In the genomic region with DNA sequence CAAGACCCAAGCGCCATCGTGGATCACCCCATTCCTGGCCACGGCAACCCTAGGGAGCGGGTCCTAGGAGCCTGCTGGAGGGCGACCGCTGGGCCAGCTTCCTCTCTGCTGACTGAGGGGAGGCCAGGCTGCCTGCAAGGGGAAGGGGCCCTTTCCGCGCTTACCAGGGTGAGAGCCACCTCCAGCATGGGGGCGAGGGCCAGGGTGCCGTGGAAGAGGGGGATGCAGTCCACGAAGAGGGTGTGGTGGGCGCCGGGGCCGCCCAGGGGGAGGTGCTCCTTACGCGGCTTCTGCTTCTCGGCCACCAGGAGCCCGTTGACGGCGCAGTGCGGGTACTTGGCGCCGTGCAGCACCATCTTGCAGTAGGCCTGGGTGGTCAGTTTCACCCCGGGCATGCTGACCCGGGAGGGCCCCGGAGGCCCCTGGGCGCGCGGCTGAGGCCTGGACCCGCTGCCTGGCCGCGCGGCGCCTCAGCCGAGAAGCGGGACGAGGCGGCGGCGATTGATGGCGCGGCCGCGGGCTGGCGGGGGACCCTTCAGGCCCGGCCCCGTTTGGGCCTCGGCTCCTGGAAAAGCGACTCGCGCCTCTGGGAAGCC, we compare ENCODE assay signal across 3 cellular contexts.
A peak's percentile ranks its signal among the peaks of the same experiment; 100 is the strongest.
TF ChIP-seq lines count a peak whose summit lies in the region.

No MANE protein-coding gene starts in this region.

TF ChIP-seq in A549, 52 proteins besides CTCF, POLR2A, EP300 and RAD21:
- TF ChIP-seq HOXA7 (CRISPR knock-in tag; IDR thresholded peaks at IDR 0.05) (no peak), RNF2 (IDR thresholded peaks at IDR 0.05; ENCODE audit: borderline replicate concordance, low read depth) (no peak), SREBF2 (IDR thresholded peaks at IDR 0.05) (no peak), ZC3H11A (IDR thresholded peaks at IDR 0.05) (no peak), NFE2L2 (conservative IDR thresholded peaks at IDR 0.05; ENCODE audit: low read length) (no peak), KDM5A (IDR thresholded peaks at IDR 0.05) (peak; percentile 16; the same call in 1 of the 2 replicates), MAFK (IDR thresholded peaks at IDR 0.05; ENCODE audit: partially characterized antibody) (no peak)
- TF ChIP-seq, protein P1, sequence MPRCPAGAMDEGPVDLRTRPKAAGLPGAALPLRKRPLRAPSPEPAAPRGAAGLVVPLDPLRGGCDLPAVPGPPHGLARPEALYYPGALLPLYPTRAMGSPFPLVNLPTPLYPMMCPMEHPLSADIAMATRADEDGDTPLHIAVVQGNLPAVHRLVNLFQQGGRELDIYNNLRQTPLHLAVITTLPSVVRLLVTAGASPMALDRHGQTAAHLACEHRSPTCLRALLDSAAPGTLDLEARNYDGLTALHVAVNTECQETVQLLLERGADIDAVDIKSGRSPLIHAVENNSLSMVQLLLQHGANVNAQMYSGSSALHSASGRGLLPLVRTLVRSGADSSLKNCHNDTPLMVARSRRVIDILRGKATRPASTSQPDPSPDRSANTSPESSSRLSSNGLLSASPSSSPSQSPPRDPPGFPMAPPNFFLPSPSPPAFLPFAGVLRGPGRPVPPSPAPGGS (IDR thresholded peaks at IDR 0.05), result peak; percentile 87; the same call in 1 of the 3 replicates

TF ChIP-seq in SK-N-SH, 30 proteins besides CTCF, POLR2A, EP300 and RAD21:
- TF ChIP-seq, protein P2, sequence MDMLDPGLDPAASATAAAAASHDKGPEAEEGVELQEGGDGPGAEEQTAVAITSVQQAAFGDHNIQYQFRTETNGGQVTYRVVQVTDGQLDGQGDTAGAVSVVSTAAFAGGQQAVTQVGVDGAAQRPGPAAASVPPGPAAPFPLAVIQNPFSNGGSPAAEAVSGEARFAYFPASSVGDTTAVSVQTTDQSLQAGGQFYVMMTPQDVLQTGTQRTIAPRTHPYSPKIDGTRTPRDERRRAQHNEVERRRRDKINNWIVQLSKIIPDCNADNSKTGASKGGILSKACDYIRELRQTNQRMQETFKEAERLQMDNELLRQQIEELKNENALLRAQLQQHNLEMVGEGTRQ (IDR thresholded peaks at IDR 0.05; ENCODE audit: borderline replicate concordance, low read depth, low read length), result no peak
- TF ChIP-seq, protein P3, sequence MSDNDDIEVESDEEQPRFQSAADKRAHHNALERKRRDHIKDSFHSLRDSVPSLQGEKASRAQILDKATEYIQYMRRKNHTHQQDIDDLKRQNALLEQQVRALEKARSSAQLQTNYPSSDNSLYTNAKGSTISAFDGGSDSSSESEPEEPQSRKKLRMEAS (IDR thresholded peaks at IDR 0.05; ENCODE audit: low read depth), result no peak
- TF ChIP-seq CHD2 (IDR thresholded peaks at IDR 0.05; ENCODE audit: low read length, partially characterized antibody) (no peak), RCOR1 (IDR thresholded peaks at IDR 0.05; ENCODE audit: low read length) (no peak), TEAD4 (IDR thresholded peaks at IDR 0.05; ENCODE audit: borderline replicate concordance, insufficient read depth) (no peak), FOSL2 (IDR thresholded peaks at IDR 0.05; ENCODE audit: borderline replicate concordance, low read depth) (no peak), ELF1 (IDR thresholded peaks at IDR 0.05) (no peak), SMC3 (IDR thresholded peaks at IDR 0.05; ENCODE audit: low read depth, low read length) (no peak), FOXJ3 (CRISPR knock-in tag; IDR thresholded peaks at IDR 0.05) (no peak), JUND (IDR thresholded peaks at IDR 0.05) (no peak), SIN3A (IDR thresholded peaks at IDR 0.05; ENCODE audit: borderline replicate concordance, low read depth, low read length) (no peak), GABPA (IDR thresholded peaks at IDR 0.05; ENCODE audit: low read depth) (no peak), TAF1 (IDR thresholded peaks at IDR 0.05; ENCODE audit: borderline replicate concordance, low read depth, low read length) (no peak), EZH2phosphoT487 (IDR thresholded peaks at IDR 0.05; ENCODE audit: borderline replicate concordance, low read depth) (no peak), NRF1 (IDR thresholded peaks at IDR 0.05; ENCODE audit: low read depth, low read length) (no peak), GATA2 (CRISPR knock-in tag; IDR thresholded peaks at IDR 0.05) (no peak)
- TF ChIP-seq, protein P4, sequence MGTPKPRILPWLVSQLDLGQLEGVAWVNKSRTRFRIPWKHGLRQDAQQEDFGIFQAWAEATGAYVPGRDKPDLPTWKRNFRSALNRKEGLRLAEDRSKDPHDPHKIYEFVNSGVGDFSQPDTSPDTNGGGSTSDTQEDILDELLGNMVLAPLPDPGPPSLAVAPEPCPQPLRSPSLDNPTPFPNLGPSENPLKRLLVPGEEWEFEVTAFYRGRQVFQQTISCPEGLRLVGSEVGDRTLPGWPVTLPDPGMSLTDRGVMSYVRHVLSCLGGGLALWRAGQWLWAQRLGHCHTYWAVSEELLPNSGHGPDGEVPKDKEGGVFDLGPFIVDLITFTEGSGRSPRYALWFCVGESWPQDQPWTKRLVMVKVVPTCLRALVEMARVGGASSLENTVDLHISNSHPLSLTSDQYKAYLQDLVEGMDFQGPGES (IDR thresholded peaks at IDR 0.05; ENCODE audit: low read depth, low read length), result no peak

TF ChIP-seq in HepG2, 621 proteins besides CTCF, POLR2A, EP300 and RAD21 (continues in another document):
- no peak for TF ChIP-seq ZNF468 (CRISPR knock-in tag; IDR thresholded peaks at IDR 0.05)
- TF ChIP-seq, protein P1 (CRISPR knock-in tag; IDR thresholded peaks at IDR 0.05), result 0 out of 2 replicates have a peak, but pooled peaks have one; percentile 76
- TF ChIP-seq ZNF264 (CRISPR knock-in tag; IDR thresholded peaks at IDR 0.05), result no peak
- TF ChIP-seq, protein P5, sequence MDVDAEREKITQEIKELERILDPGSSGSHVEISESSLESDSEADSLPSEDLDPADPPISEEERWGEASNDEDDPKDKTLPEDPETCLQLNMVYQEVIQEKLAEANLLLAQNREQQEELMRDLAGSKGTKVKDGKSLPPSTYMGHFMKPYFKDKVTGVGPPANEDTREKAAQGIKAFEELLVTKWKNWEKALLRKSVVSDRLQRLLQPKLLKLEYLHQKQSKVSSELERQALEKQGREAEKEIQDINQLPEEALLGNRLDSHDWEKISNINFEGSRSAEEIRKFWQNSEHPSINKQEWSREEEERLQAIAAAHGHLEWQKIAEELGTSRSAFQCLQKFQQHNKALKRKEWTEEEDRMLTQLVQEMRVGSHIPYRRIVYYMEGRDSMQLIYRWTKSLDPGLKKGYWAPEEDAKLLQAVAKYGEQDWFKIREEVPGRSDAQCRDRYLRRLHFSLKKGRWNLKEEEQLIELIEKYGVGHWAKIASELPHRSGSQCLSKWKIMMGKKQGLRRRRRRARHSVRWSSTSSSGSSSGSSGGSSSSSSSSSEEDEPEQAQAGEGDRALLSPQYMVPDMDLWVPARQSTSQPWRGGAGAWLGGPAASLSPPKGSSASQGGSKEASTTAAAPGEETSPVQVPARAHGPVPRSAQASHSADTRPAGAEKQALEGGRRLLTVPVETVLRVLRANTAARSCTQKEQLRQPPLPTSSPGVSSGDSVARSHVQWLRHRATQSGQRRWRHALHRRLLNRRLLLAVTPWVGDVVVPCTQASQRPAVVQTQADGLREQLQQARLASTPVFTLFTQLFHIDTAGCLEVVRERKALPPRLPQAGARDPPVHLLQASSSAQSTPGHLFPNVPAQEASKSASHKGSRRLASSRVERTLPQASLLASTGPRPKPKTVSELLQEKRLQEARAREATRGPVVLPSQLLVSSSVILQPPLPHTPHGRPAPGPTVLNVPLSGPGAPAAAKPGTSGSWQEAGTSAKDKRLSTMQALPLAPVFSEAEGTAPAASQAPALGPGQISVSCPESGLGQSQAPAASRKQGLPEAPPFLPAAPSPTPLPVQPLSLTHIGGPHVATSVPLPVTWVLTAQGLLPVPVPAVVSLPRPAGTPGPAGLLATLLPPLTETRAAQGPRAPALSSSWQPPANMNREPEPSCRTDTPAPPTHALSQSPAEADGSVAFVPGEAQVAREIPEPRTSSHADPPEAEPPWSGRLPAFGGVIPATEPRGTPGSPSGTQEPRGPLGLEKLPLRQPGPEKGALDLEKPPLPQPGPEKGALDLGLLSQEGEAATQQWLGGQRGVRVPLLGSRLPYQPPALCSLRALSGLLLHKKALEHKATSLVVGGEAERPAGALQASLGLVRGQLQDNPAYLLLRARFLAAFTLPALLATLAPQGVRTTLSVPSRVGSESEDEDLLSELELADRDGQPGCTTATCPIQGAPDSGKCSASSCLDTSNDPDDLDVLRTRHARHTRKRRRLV (CRISPR knock-in tag; IDR thresholded peaks at IDR 0.05), result no peak
- TF ChIP-seq ISX (CRISPR knock-in tag; conservative IDR thresholded peaks at IDR 0.05), result no peak
- peak; percentile 2 for TF ChIP-seq XRCC5 (optimal IDR thresholded peaks at IDR 0.05; ENCODE audit: low read length)
- TF ChIP-seq STAT5B (CRISPR knock-in tag; IDR thresholded peaks at IDR 0.05), result no peak
- TF ChIP-seq ERF (CRISPR knock-in tag; IDR thresholded peaks at IDR 0.05), result no peak
- TF ChIP-seq RORA (CRISPR knock-in tag; IDR thresholded peaks at IDR 0.05), result no peak
- peak; percentile 32; the same call in 1 of the 2 replicates for TF ChIP-seq ZNF234 (CRISPR knock-in tag; conservative IDR thresholded peaks at IDR 0.05)
- peak; percentile 30 for TF ChIP-seq ARNT2 (CRISPR knock-in tag; IDR thresholded peaks at IDR 0.05; ENCODE audit: low read depth)
- no peak for TF ChIP-seq PCBP2 (optimal IDR thresholded peaks at IDR 0.05; ENCODE audit: low read depth, low read length, poor library complexity, severe bottlenecking)
- TF ChIP-seq, protein P6, sequence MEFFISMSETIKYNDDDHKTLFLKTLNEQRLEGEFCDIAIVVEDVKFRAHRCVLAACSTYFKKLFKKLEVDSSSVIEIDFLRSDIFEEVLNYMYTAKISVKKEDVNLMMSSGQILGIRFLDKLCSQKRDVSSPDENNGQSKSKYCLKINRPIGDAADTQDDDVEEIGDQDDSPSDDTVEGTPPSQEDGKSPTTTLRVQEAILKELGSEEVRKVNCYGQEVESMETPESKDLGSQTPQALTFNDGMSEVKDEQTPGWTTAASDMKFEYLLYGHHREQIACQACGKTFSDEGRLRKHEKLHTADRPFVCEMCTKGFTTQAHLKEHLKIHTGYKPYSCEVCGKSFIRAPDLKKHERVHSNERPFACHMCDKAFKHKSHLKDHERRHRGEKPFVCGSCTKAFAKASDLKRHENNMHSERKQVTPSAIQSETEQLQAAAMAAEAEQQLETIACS (CRISPR knock-in tag; IDR thresholded peaks at IDR 0.05), result no peak
- TF ChIP-seq, protein P7, sequence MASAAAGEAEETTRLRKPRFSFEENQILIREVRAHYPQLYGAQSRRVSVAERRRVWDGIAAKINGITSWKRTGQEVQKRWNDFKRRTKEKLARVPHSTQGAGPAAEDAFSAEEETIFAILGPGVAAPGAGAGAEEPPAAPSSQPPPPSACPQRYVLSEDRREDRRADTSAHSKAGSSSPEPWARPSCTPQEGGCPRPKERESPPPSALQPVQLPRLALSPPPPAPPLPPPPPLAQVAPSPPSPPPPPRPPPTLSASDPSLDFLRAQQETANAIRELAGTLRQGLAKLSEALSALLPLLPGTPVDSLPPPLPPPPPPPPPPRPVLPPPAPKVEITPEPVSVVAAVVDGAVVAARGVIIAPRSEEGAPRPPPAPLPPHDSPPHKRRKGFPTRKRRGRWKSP (CRISPR knock-in tag; IDR thresholded peaks at IDR 0.05), result 0 out of 2 replicates have a peak, but pooled peaks have one; percentile 4
- TF ChIP-seq ZNF557 (CRISPR knock-in tag; IDR thresholded peaks at IDR 0.05), result no peak
- TF ChIP-seq MZF1 (CRISPR knock-in tag; IDR thresholded peaks at IDR 0.05; ENCODE audit: borderline replicate concordance), result peak; percentile 62; the same call in 1 of the 2 replicates
- 0 out of 2 replicates have a peak, but pooled peaks have one; percentile 5 for TF ChIP-seq EEA1 (CRISPR knock-in tag; IDR thresholded peaks at IDR 0.05; ENCODE audit: borderline replicate concordance)
- TF ChIP-seq, protein P8, sequence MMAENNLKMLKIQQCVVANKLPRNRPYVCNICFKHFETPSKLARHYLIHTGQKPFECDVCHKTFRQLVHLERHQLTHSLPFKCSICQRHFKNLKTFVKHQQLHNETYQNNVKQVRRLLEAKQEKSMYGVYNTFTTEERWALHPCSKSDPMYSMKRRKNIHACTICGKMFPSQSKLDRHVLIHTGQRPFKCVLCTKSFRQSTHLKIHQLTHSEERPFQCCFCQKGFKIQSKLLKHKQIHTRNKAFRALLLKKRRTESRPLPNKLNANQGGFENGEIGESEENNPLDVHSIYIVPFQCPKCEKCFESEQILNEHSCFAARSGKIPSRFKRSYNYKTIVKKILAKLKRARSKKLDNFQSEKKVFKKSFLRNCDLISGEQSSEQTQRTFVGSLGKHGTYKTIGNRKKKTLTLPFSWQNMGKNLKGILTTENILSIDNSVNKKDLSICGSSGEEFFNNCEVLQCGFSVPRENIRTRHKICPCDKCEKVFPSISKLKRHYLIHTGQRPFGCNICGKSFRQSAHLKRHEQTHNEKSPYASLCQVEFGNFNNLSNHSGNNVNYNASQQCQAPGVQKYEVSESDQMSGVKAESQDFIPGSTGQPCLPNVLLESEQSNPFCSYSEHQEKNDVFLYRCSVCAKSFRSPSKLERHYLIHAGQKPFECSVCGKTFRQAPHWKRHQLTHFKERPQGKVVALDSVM (CRISPR knock-in tag; IDR thresholded peaks at IDR 0.05), result 0 out of 2 replicates have a peak, but pooled peaks have one; percentile 2
- TF ChIP-seq PRMT3 (CRISPR knock-in tag; IDR thresholded peaks at IDR 0.05; ENCODE audit: borderline replicate concordance, low read depth), result 0 out of 2 replicates have a peak, but pooled peaks have one; percentile 21
- no peak for TF ChIP-seq HNF4G (IDR thresholded peaks at IDR 0.05; ENCODE audit: borderline replicate concordance, low read depth, low read length)
- 0 out of 2 replicates have a peak, but pooled peaks have one; percentile 14 for TF ChIP-seq HNF4G (CRISPR knock-in tag; IDR thresholded peaks at IDR 0.05; ENCODE audit: borderline replicate concordance, low read depth)
- TF ChIP-seq MEIS1 (CRISPR knock-in tag; IDR thresholded peaks at IDR 0.05; ENCODE audit: borderline replicate concordance), result no peak
- 0 out of 2 replicates have a peak, but pooled peaks have one; percentile 87 for TF ChIP-seq ZNF34 (CRISPR knock-in tag; IDR thresholded peaks at IDR 0.05; ENCODE audit: borderline replicate concordance)
- TF ChIP-seq ZNF75D (CRISPR knock-in tag; IDR thresholded peaks at IDR 0.05; ENCODE audit: borderline replicate concordance), result no peak
- TF ChIP-seq ZNF296 (CRISPR knock-in tag; conservative IDR thresholded peaks at IDR 0.05), result 0 out of 2 replicates have a peak, but pooled peaks have one; percentile 13
- TF ChIP-seq HNRNPL (IDR thresholded peaks at IDR 0.05; ENCODE audit: low read depth, low read length), result 0 out of 2 replicates have a peak, but pooled peaks have one; percentile 15
